In genomic region chr2:237743024-237743423, GRCh38 we compare ENCODE assay signal across 12 cellular contexts. TPM values are rescaled to one million over a fixed set of nuclear protein-coding genes. Genes with fewer than 3 reads are reported as not detected.
DNase-seq lines count a peak whose midpoint lies in the region; ATAC-seq, FAIRE-seq and TF ChIP-seq lines count a peak whose summit lies in the region.
"Had no signal": no experiment of that assay in that cellular context is flagged by ENCODE, and none has a peak within 500 bp of the region (broad histone marks: within the 10 kb centered on the region; RNA-seq: fewer than 3 reads in every experiment).

No MANE protein-coding gene starts in this region.

- in situ Hi-C loops in HepG2 (cut with HindIII; ENCODE audit: extremely low pct_ligation_motif_present, low pct_unique_long_range_greater_than_20kb) = loop anchor here (5.0 kb wide), 2 partner anchors 71 to 141 kb away; no protein-coding TSS in a partner anchor

- H3K4me3 ChIP-seq in HepG2 (replicated peaks in 1 of 3; ENCODE audit: insufficient read depth in 1 of 3, low read depth in 2 of 3, low read length in 3 of 3) (peak overlapping the region in 1 of 3 experiments; percentile 38; a peak in 1 of 6 replicates), tibial artery (no peak overlapping the region), MG63 (no peak overlapping the region)
- H3K4me3 ChIP-seq: GM12878, heart right ventricle had no signal

- no peak for ATAC-seq in activated T-helper 17 cell treated with anti-CD3 and anti-CD28 coated beads, Interleukin-2, amount 50 U/mL, for 72 hours (replicated peaks)
- ATAC-seq in HepG2 = no peak
- ATAC-seq in GM18511 (IDR thresholded peaks at IDR 0.05; ENCODE audit: unreplicated experiment) = no peak
- ATAC-seq in HG03571 (IDR thresholded peaks at IDR 0.05; ENCODE audit: unreplicated experiment) = no peak

- CTCF ChIA-PET in HepG2 (lab: Yijun Ruan, JAX; ENCODE audit: low intra/inter-chr PET ratio, low total read pairs) = interaction anchor here (1.0 kb wide), 1 partner anchor 19 kb away, joined by 3 read pairs; no protein-coding TSS in a partner anchor

- H3K4me2 ChIP-seq in HepG2 (ENCODE audit: low read depth, low read length) = peak overlapping the region; percentile 66

- H3K27ac ChIP-seq in HepG2 (ENCODE audit: extremely low read length, insufficient read depth, low read length) (peak overlapping the region; percentile 71), tibial artery (peak overlapping the region; percentile 68 to 77)

- H3K9ac ChIP-seq in HepG2 (ENCODE audit: insufficient read depth, low read depth, low read length) = peak overlapping the region; percentile 12; the same call in 1 of the 2 replicates

- intact Hi-C loops in HepG2 (cut with micrococcal nuclease; ENCODE audit: unreplicated experiment) (no loop called here), tibial artery (cut with DNase I; ENCODE audit: low total_unique reads) (loop anchor here (5.0 kb wide), 2 partner anchors 71 to 141 kb away; no protein-coding TSS in a partner anchor)

- H3K79me2 ChIP-seq in HepG2 (ENCODE audit: insufficient read depth, low read length) = peaks cover 6% of the 10 kb centered on the region

- no peak overlapping the region for H3K4me3 Mint-ChIP-seq in activated naive CD4-positive, alpha-beta T cell treated with anti-CD3 and anti-CD28 coated beads, Interleukin-2, amount 50 U/mL, for 24 hours
- no peak overlapping the region for H3K4me3 Mint-ChIP-seq in activated T-helper 17 cell treated with anti-CD3 and anti-CD28 coated beads, Interleukin-2, amount 50 U/mL, for 72 hours

- no peak overlapping the region for H2AFZ ChIP-seq in HepG2 (ENCODE audit: low read length)

- H3K36me3 Mint-ChIP-seq in activated naive CD4-positive, alpha-beta T cell treated with anti-CD3 and anti-CD28 coated beads, Interleukin-2, amount 50 U/mL, for 24 hours = peaks cover 4% of the 10 kb centered on the region
- H3K36me3 Mint-ChIP-seq in activated T-helper 17 cell treated with anti-CD3 and anti-CD28 coated beads, Interleukin-2, amount 50 U/mL, for 72 hours (ENCODE audit: low read depth) = peaks cover 94% of the 10 kb centered on the region

- TF ChIP-seq CTCF in HepG2 (CRISPR knock-in tag; IDR thresholded peaks at IDR 0.05) (no peak), tibial artery (IDR thresholded peaks at IDR 0.05) (no peak)

- peaks cover 54% of the 10 kb centered on the region for H3K4me1 ChIP-seq in HepG2 (ENCODE audit: insufficient read depth, low read length)
- H3K4me1 ChIP-seq in tibial artery = peaks cover 4 to 75% (median 60%) of the 10 kb centered on the region in 4 donors

- H4K20me1 ChIP-seq in HepG2 (ENCODE audit: insufficient read depth, low read length) = no peaks in the 10 kb centered on the region

- WGBS in HepG2 (ENCODE audit: low lambda C conversion rate) = 86% methylated on average over 6 of the region's 6 CpGs

- H3K27me3 Mint-ChIP-seq in activated naive CD4-positive, alpha-beta T cell treated with anti-CD3 and anti-CD28 coated beads, Interleukin-2, amount 50 U/mL, for 24 hours = no peaks in the 10 kb centered on the region
- no peaks in the 10 kb centered on the region for H3K27me3 Mint-ChIP-seq in activated T-helper 17 cell treated with anti-CD3 and anti-CD28 coated beads, Interleukin-2, amount 50 U/mL, for 72 hours

- BruUV-seq in HepG2 (replicated peaks; lab: Mats Ljungman, UMichigan) = no TSS peak

- no peak for TF ChIP-seq POLR2A in HepG2 (IDR thresholded peaks at IDR 0.05; ENCODE audit: insufficient read depth in 1 of 2, low read depth in 2 of 2, low read length in 2 of 2)

- TF ChIP-seq RAD21 in HepG2 (CRISPR knock-in tag; IDR thresholded peaks at IDR 0.05) = no peak

- POLR2A ChIA-PET in HepG2 (lab: Yijun Ruan, JAX) = interaction anchor here (0.7 to 1.9 kb wide), 5 partner anchors 9 to 74 kb away, joined by 3 to 5 read pairs (median 3); no protein-coding TSS in a partner anchor

- peaks cover 48% of the 10 kb centered on the region for H3K4me1 Mint-ChIP-seq in activated naive CD4-positive, alpha-beta T cell treated with anti-CD3 and anti-CD28 coated beads, Interleukin-2, amount 50 U/mL, for 24 hours
- peaks cover 41% of the 10 kb centered on the region for H3K4me1 Mint-ChIP-seq in activated T-helper 17 cell treated with anti-CD3 and anti-CD28 coated beads, Interleukin-2, amount 50 U/mL, for 72 hours

- H3K9me3 ChIP-seq in HepG2 (ENCODE audit: low read length) (no peaks in the 10 kb centered on the region), tibial artery (no peaks in the 10 kb centered on the region), MG63 (no peaks in the 10 kb centered on the region)
- H3K9me3 ChIP-seq: heart right ventricle had no signal

- DNase-seq in activated naive CD4-positive, alpha-beta T cell (lab: John Stamatoyannopoulos, UW) = no peak
- DNase-seq in HepG2 (ENCODE audit: low spot score) (no peak), tibial artery (no peak), MG63 (no peak)
- DNase-seq: aorta; heart right ventricle; stimulated activated CD8-positive, alpha-beta memory T cell treated with anti-CD3 and anti-CD28 coated beads, Interleukin-4, amount 100 ng/mL, for 48 hours had no signal

- TF ChIP-seq EP300 in HepG2 (IDR thresholded peaks at IDR 0.05; ENCODE audit: low read depth in 2 of 2, low read length in 2 of 2) = no peak
- TF ChIP-seq EP300 in HepG2 (CRISPR knock-in tag; IDR thresholded peaks at IDR 0.05; ENCODE audit: borderline replicate concordance) = no peak

- no peaks in the 10 kb centered on the region for H3K9me3 Mint-ChIP-seq in activated naive CD4-positive, alpha-beta T cell treated with anti-CD3 and anti-CD28 coated beads, Interleukin-2, amount 50 U/mL, for 24 hours
- no peaks in the 10 kb centered on the region for H3K9me3 Mint-ChIP-seq in activated T-helper 17 cell treated with anti-CD3 and anti-CD28 coated beads, Interleukin-2, amount 50 U/mL, for 72 hours

- H3K36me3 ChIP-seq in HepG2 (replicated peaks in 1 of 2; ENCODE audit: control insufficient read depth in 1 of 2, insufficient read depth in 2 of 2, low read length in 2 of 2) (peaks cover 3 to 8% of the 10 kb centered on the region in 2 experiments), tibial artery (peaks cover 0 to 7% (median 4%) of the 10 kb centered on the region in 3 donors), MG63 (peaks cover 6% of the 10 kb centered on the region)

- peak overlapping the region; percentile 90 for H3K27ac Mint-ChIP-seq in activated naive CD4-positive, alpha-beta T cell treated with anti-CD3 and anti-CD28 coated beads, Interleukin-2, amount 50 U/mL, for 24 hours
- peak overlapping the region; percentile 91 for H3K27ac Mint-ChIP-seq in activated T-helper 17 cell treated with anti-CD3 and anti-CD28 coated beads, Interleukin-2, amount 50 U/mL, for 72 hours

- FAIRE-seq in HepG2 (lab: Jason Lieb, UNC) = no peak
- FAIRE-seq: GM12878 had no signal

- H3K27me3 ChIP-seq in HepG2 (ENCODE audit: control insufficient read depth in 1 of 2, insufficient read depth in 2 of 2, low read length in 2 of 2) (no peaks in the 10 kb centered on the region), tibial artery (no peaks in the 10 kb centered on the region), MG63 (no peaks in the 10 kb centered on the region)
- H3K27me3 ChIP-seq: heart right ventricle had no signal

TF ChIP-seq in HepG2, 621 proteins besides CTCF, POLR2A, EP300 and RAD21 (continues in another document):
- no peak for TF ChIP-seq ZNF678 (CRISPR knock-in tag; IDR thresholded peaks at IDR 0.05)
- no peak for TF ChIP-seq ZNF784 (CRISPR knock-in tag; IDR thresholded peaks at IDR 0.05; ENCODE audit: borderline replicate concordance)

RNA-seq across cellular contexts. Expression of gene RBM44, which starts 55.6 kb away (rescaled TPM):
- 1 to 10 TPM; 2.1 to 3.9 TPM for total RNA-seq in activated T-helper 17 cell treated with anti-CD3 and anti-CD28 coated beads, Interleukin-2, amount 50 U/mL, for 72 hours
- 0.13 and 0.15 TPM in 2 replicates for total RNA-seq in HepG2 (2016; rRNA removed; fragmentation: Illumina TruSeq; extraction: Trizol)
- total RNA-seq in HepG2 (2016; cell fraction: cytosol; rRNA removed; fragmentation: Illumina TruSeq; extraction: Trizol; ENCODE audit: low read depth) = 0.51 and 0.53 TPM in 2 replicates
- 0.19 and 0.21 TPM in 2 replicates for total RNA-seq in HepG2 (2016; cell fraction: insoluble cytoplasmic fraction; rRNA removed; fragmentation: Illumina TruSeq; extraction: Trizol)
- total RNA-seq in HepG2 (2016; cell fraction: membrane; rRNA removed; fragmentation: Illumina TruSeq; extraction: Trizol) = 0.10 and 0.37 TPM in 2 replicates
- 0.59 and 0.60 TPM in 2 replicates for total RNA-seq in HepG2 (2016; cell fraction: nucleus; rRNA removed; fragmentation: Illumina TruSeq; extraction: Trizol)
- polyA plus RNA-seq in HepG2 (2011; rRNA removed) = 0.47 and 0.50 TPM in 2 replicates
- 0.04 and 0.09 TPM in 2 replicates for polyA plus RNA-seq in HepG2 (2011; cell fraction: cytosol; rRNA removed)
- 0.68 and 0.96 TPM in 2 replicates for polyA plus RNA-seq in HepG2 (2011; cell fraction: nucleus; rRNA removed)
- 0.36 and 0.63 TPM in 2 replicates for polyA plus RNA-seq in HepG2 (2012)
- not detected in 2 replicates for polyA plus RNA-seq in HepG2 (2016; cell fraction: cytosol; fragmentation: Illumina TruSeq; extraction: Trizol; ENCODE audit: low read depth)
- polyA plus RNA-seq in HepG2 (2016; cell fraction: insoluble cytoplasmic fraction; fragmentation: Illumina TruSeq; extraction: Trizol; ENCODE audit: low read depth) = 0.07 and 0.14 TPM in 2 replicates
- polyA plus RNA-seq in HepG2 (2016; cell fraction: membrane; fragmentation: Illumina TruSeq; extraction: Trizol; ENCODE audit: low read depth) = 0.03 and 0.05 TPM in 2 replicates
- 0.31 and 0.63 TPM in 2 replicates for polyA plus RNA-seq in HepG2 (2016; cell fraction: nucleus; fragmentation: Illumina TruSeq; extraction: Trizol; ENCODE audit: insufficient read depth, low read depth)
- 0.02 and 0.19 TPM in 2 replicates for polyA minus RNA-seq in HepG2 (2011; rRNA and poly(A)+ RNA removed; ENCODE audit: low replicate concordance)
- 0.26 TPM in 1 of 2 replicates, not detected in the other for polyA minus RNA-seq in HepG2 (2011; cell fraction: cytosol; rRNA and poly(A)+ RNA removed)
- polyA minus RNA-seq in HepG2 (2011; cell fraction: nucleus; rRNA and poly(A)+ RNA removed) = 2.2 and 2.9 TPM in 2 replicates
- total RNA-seq in MG63 (2014; rRNA removed; shearing (Covaris generic); ENCODE audit: low replicate concordance) = 0.20 TPM in 1 of 2 replicates, not detected in the other
